In genomic region chrX:30889147-30890125, GRCh38 we compare ENCODE assay signal across 8 cellular contexts. TPM values are rescaled to one million over a fixed set of nuclear protein-coding genes. Genes with fewer than 3 reads are reported as not detected.
DNase-seq lines count a peak whose midpoint lies in the region; ATAC-seq and TF ChIP-seq lines count a peak whose summit lies in the region.

TSS of gene TAB3 (minus strand) at chrX:30889254. CDS start at chrX:30859588, 29,666 bp downstream.

- intact Hi-C loops in naive thymus-derived CD4-positive, alpha-beta T cell (cut with micrococcal nuclease), result loop anchor here (1.0 to 5.0 kb wide), 9 partner anchors 25 to 312 kb away; partner anchors contain the start of genes GK (in 2 of the 2) and TASL (in 2 of the 2)

- peak within 1 kb of the TSS; percentile 64 for H3K4me3 ChIP-seq in LNCaP clone FGC (ENCODE audit: low read depth, low read length)
- peak within 1 kb of the TSS; percentile 71 to 88 (median 74) for H3K4me3 ChIP-seq in fibroblast of lung (replicated peaks in 1 of 4; ENCODE audit: control extremely low read depth in 1 of 4, insufficient read depth in 1 of 4, low read depth in 3 of 4, low read length in 4 of 4)
- H3K4me3 ChIP-seq in naive thymus-derived CD4-positive, alpha-beta T cell (ENCODE audit: low read length), result peak within 1 kb of the TSS; percentile 81

- H3K36me3 Mint-ChIP-seq in activated T-helper 17 cell treated with anti-CD3 and anti-CD28 coated beads, Interleukin-2, amount 50 U/mL, for 72 hours (ENCODE audit: low read depth), result peaks cover 21% of the 10 kb centered on the region
- H3K36me3 Mint-ChIP-seq in naive thymus-derived CD4-positive, alpha-beta T cell, result peaks cover 0 to 8% (median 0%) of the 10 kb centered on the region in 5 donors
- H3K36me3 Mint-ChIP-seq in stimulated activated naive B cell treated with anti-CD40 and anti-IgM and Interleukin-4, amounts not matched to agents 10 μg/mL and 1 μg/mL and 100 μg/mL, for 72 hours, result peaks cover 2 to 3% of the 10 kb centered on the region in 2 donors

- H3K4me1 Mint-ChIP-seq in activated T-helper 17 cell treated with anti-CD3 and anti-CD28 coated beads, Interleukin-2, amount 50 U/mL, for 72 hours, result peaks cover 13% of the 10 kb centered on the region
- H3K4me1 Mint-ChIP-seq in naive thymus-derived CD4-positive, alpha-beta T cell, result peaks cover 9 to 44% (median 31%) of the 10 kb centered on the region in 7 donors
- peaks cover 0 to 12% of the 10 kb centered on the region in 2 donors for H3K4me1 Mint-ChIP-seq in stimulated activated naive B cell treated with anti-CD40 and anti-IgM and Interleukin-4, amounts not matched to agents 10 μg/mL and 1 μg/mL and 100 μg/mL, for 72 hours

- peak within 1 kb of the TSS; percentile 87 for H3K4me3 Mint-ChIP-seq in activated T-helper 17 cell treated with anti-CD3 and anti-CD28 coated beads, Interleukin-2, amount 50 U/mL, for 72 hours
- H3K4me3 Mint-ChIP-seq in naive thymus-derived CD4-positive, alpha-beta T cell, result peak within 1 kb of the TSS; percentile 81 to 96 (median 90)
- H3K4me3 Mint-ChIP-seq in stimulated activated naive B cell treated with anti-CD40 and anti-IgM and Interleukin-4, amounts not matched to agents 10 μg/mL and 1 μg/mL and 100 μg/mL, for 72 hours, result peak within 1 kb of the TSS; percentile 88 to 90

- H3K27me3 Mint-ChIP-seq in activated T-helper 17 cell treated with anti-CD3 and anti-CD28 coated beads, Interleukin-2, amount 50 U/mL, for 72 hours, result no peaks in the 10 kb centered on the region
- H3K27me3 Mint-ChIP-seq in naive thymus-derived CD4-positive, alpha-beta T cell, result no peaks in the 10 kb centered on the region
- H3K27me3 Mint-ChIP-seq in stimulated activated naive B cell treated with anti-CD40 and anti-IgM and Interleukin-4, amounts not matched to agents 10 μg/mL and 1 μg/mL and 100 μg/mL, for 72 hours, result no peaks in the 10 kb centered on the region

- H3K27me3 ChIP-seq in fibroblast of lung (ENCODE audit: control insufficient read depth, insufficient read depth, low read length), result no peaks in the 10 kb centered on the region
- no peaks in the 10 kb centered on the region for H3K27me3 ChIP-seq in naive thymus-derived CD4-positive, alpha-beta T cell (ENCODE audit: control insufficient read depth in 2 of 2, insufficient read depth in 2 of 2, low read length in 2 of 2)

- no peaks in the 10 kb centered on the region for H3K9me3 ChIP-seq in fibroblast of lung (ENCODE audit: control insufficient read depth, insufficient read depth, low read depth, low read length)
- no peaks in the 10 kb centered on the region for H3K9me3 ChIP-seq in naive thymus-derived CD4-positive, alpha-beta T cell (ENCODE audit: control insufficient read depth in 2 of 3, low read length in 3 of 3)

- peak within 1 kb of the TSS; percentile 85 for H3K4me2 ChIP-seq in fibroblast of lung (ENCODE audit: extremely low read depth, insufficient read depth, low read length)

- peaks cover 5% of the 10 kb centered on the region for H3K79me2 ChIP-seq in fibroblast of lung (ENCODE audit: control insufficient read depth, insufficient read depth, low read length)

- POLR2A ChIA-PET in RWPE1 (lab: Yijun Ruan, JAX; ENCODE audit: low non-redundant PET), result no interaction called here
- POLR2A ChIA-PET in naive thymus-derived CD4-positive, alpha-beta T cell (lab: Charles Lee), result interaction anchor here (0.8 to 1.5 kb wide), 5 partner anchors 9 to 312 kb away, joined by 4 to 7 read pairs (median 5); partner anchors contain the start of gene TASL

- H4K20me1 ChIP-seq in fibroblast of lung (ENCODE audit: control insufficient read depth, extremely low read depth, insufficient read depth, low read length), result no peaks in the 10 kb centered on the region

- CTCF ChIA-PET in RWPE1 (lab: Yijun Ruan, JAX), result no interaction called here
- CTCF ChIA-PET in naive thymus-derived CD4-positive, alpha-beta T cell (lab: Charles Lee), result no interaction called here

- H3K27ac Mint-ChIP-seq in activated T-helper 17 cell treated with anti-CD3 and anti-CD28 coated beads, Interleukin-2, amount 50 U/mL, for 72 hours, result peak within 1 kb of the TSS; percentile 95
- H3K27ac Mint-ChIP-seq in naive thymus-derived CD4-positive, alpha-beta T cell, result peak within 1 kb of the TSS; percentile 89 to 97 (median 95)
- H3K27ac Mint-ChIP-seq in stimulated activated naive B cell treated with anti-CD40 and anti-IgM and Interleukin-4, amounts not matched to agents 10 μg/mL and 1 μg/mL and 100 μg/mL, for 72 hours, result peak within 1 kb of the TSS; percentile 96

- H3K27ac ChIP-seq in RWPE1 (peak within 1 kb of the TSS; percentile 80), fibroblast of lung (ENCODE audit: insufficient read depth, low read length) (peak within 1 kb of the TSS; percentile 76)
- peak within 1 kb of the TSS; percentile 82 for H3K27ac ChIP-seq in naive thymus-derived CD4-positive, alpha-beta T cell (ENCODE audit: low read depth, low read length)

- peak within 1 kb of the TSS; percentile 95 for H2AFZ ChIP-seq in fibroblast of lung (ENCODE audit: low read length)

- H3K4me1 ChIP-seq in fibroblast of lung (ENCODE audit: control insufficient read depth, extremely low read depth, insufficient read depth, low read length), result no peaks in the 10 kb centered on the region
- H3K4me1 ChIP-seq in naive thymus-derived CD4-positive, alpha-beta T cell (ENCODE audit: control insufficient read depth in 2 of 2, insufficient read depth in 2 of 2, low read length in 2 of 2), result peaks cover 0 to 6% of the 10 kb centered on the region in 2 donors

- no peaks in the 10 kb centered on the region for H3K36me3 ChIP-seq in fibroblast of lung (ENCODE audit: control insufficient read depth, insufficient read depth, low read length)
- H3K36me3 ChIP-seq in naive thymus-derived CD4-positive, alpha-beta T cell (ENCODE audit: control insufficient read depth in 2 of 3, insufficient read depth in 3 of 3, low read length in 3 of 3), result no peaks in the 10 kb centered on the region

- H3K9me3 Mint-ChIP-seq in activated T-helper 17 cell treated with anti-CD3 and anti-CD28 coated beads, Interleukin-2, amount 50 U/mL, for 72 hours, result no peaks in the 10 kb centered on the region
- H3K9me3 Mint-ChIP-seq in naive thymus-derived CD4-positive, alpha-beta T cell, result peaks cover 0 to 3% (median 0%) of the 10 kb centered on the region in 11 donors
- H3K9me3 Mint-ChIP-seq in stimulated activated naive B cell treated with anti-CD40 and anti-IgM and Interleukin-4, amounts not matched to agents 10 μg/mL and 1 μg/mL and 100 μg/mL, for 72 hours, result no peaks in the 10 kb centered on the region

- TF ChIP-seq CTCF in LNCaP clone FGC (IDR thresholded peaks at IDR 0.05; ENCODE audit: control insufficient read depth, extremely low read depth, insufficient read depth) (no peak), RWPE1 (conservative IDR thresholded peaks at IDR 0.05; ENCODE audit: low read depth) (no peak), fibroblast of lung (conservative IDR thresholded peaks at IDR 0.05 in 1 of 2, IDR thresholded peaks at IDR 0.05 in 1 of 2; ENCODE audit: low read depth in 1 of 2, low read length in 2 of 2) (no peak)

- ATAC-seq in activated T-helper 17 cell treated with anti-CD3 and anti-CD28 coated beads, Interleukin-2, amount 50 U/mL, for 72 hours (replicated peaks), result peak; percentile 83
- peak; percentile 94 for ATAC-seq in naive thymus-derived CD4-positive, alpha-beta T cell
- peak; percentile 88 to 91 for ATAC-seq in stimulated activated naive B cell treated with anti-CD40 and anti-IgM and Interleukin-4, amounts not matched to agents 10 μg/mL and 1 μg/mL and 100 μg/mL, for 72 hours (replicated peaks)

- peak; percentile 94 for DNase-seq in Daoy (ENCODE audit: low read depth)
- DNase-seq in GOT3 (lab: John Stamatoyannopoulos, UW), result peak; percentile 70
- DNase-seq in LNCaP clone FGC (ENCODE audit: low read depth), result peak; percentile 94
- DNase-seq in RWPE1 (ENCODE audit: low spot score), result peak; percentile 89
- DNase-seq in fibroblast of lung (ENCODE audit: low read depth in 2 of 2), result peak; percentile 97
- DNase-seq in naive thymus-derived CD4-positive, alpha-beta T cell, result peak; percentile 82 to 96 (median 93)
- peak; percentile 94 for DNase-seq in stimulated activated naive B cell treated with anti-CD40 and anti-IgM and Interleukin-4, amounts not matched to agents 10 μg/mL and 1 μg/mL and 100 μg/mL, for 72 hours

- peak within 1 kb of the TSS; percentile 59 for H3K9ac ChIP-seq in fibroblast of lung (ENCODE audit: insufficient read depth, low read length)

RNA-seq across cellular contexts. Expression of gene TAB3, which starts in this region (rescaled TPM):
- 9.5 and 13.5 TPM in 2 replicates for total RNA-seq in Daoy (2014; rRNA removed; shearing (Covaris generic))
- total RNA-seq in activated T-helper 17 cell treated with anti-CD3 and anti-CD28 coated beads, Interleukin-2, amount 50 U/mL, for 72 hours, result 10 to 100 TPM; 22.0 to 25.1 TPM
- 6.9 and 8.6 TPM in 2 replicates for total RNA-seq in fibroblast of lung
- 13.0 and 14.9 TPM in 2 replicates for polyA plus RNA-seq in fibroblast of lung
- 5.9 and 8.1 TPM in 2 replicates for polyA plus RNA-seq in fibroblast of lung (2012)
- polyA minus RNA-seq in fibroblast of lung (ENCODE audit: low replicate concordance), result 4.5 and 12.2 TPM in 2 replicates
- total RNA-seq in naive thymus-derived CD4-positive, alpha-beta T cell, result 10 to 100 TPM; 17.5 to 24.8 (median 20.8) TPM
- polyA plus RNA-seq in naive thymus-derived CD4-positive, alpha-beta T cell, result 1 to 10 TPM; 4.0 to 5.6 TPM

Comparison
In these comparisons a context has a peak if more than half of its experiments do, and no peak if none do; other contexts are left out.
1. Peak in every context shown above with its lines: DNase-seq, ATAC-seq, H3K4me3 ChIP-seq and H3K27ac ChIP-seq.